In genomic region chrX:116009348-116009747, GRCh38 we compare ENCODE assay signal across 17 cellular contexts.
DNase-seq lines count a peak whose midpoint lies in the region; ATAC-seq and TF ChIP-seq lines count a peak whose summit lies in the region.
"Had no signal": no experiment of that assay in that cellular context is flagged by ENCODE, and none has a peak within 500 bp of the region (broad histone marks: within the 10 kb centered on the region; RNA-seq: fewer than 3 reads in every experiment).

No MANE protein-coding gene starts in this region.

- no peaks in the 10 kb centered on the region for H3K27me3 ChIP-seq in KMS-11 (ENCODE audit: insufficient read depth, low read depth)
- no peaks in the 10 kb centered on the region for H3K27me3 ChIP-seq in lung (ENCODE audit: control insufficient read depth, insufficient read depth)
- H3K27me3 ChIP-seq: cardiac muscle cell had no signal

- H2AFZ ChIP-seq in KMS-11 (ENCODE audit: low read depth), result peak overlapping the region; percentile 62
- H2AFZ ChIP-seq: parathyroid adenoma, PC-9 had no signal

- TF ChIP-seq CTCF in KMS-11 (conservative IDR thresholded peaks at IDR 0.05; ENCODE audit: low read depth, low read length) (no peak), lung (IDR thresholded peaks at IDR 0.05; ENCODE audit: control extremely low read depth, extremely low read depth) (no peak), Calu3 (IDR thresholded peaks at IDR 0.05; ENCODE audit: unreplicated experiment) (no peak)

- no peak overlapping the region for H3K27ac Mint-ChIP-seq in Calu3 (ENCODE audit: unreplicated experiment)
- H3K27ac Mint-ChIP-seq: activated CD8-positive, alpha-beta T cell treated with anti-CD3 and anti-CD28 coated beads for 36 hours; activated T-cell treated with anti-CD3 and anti-CD28 coated beads, Interleukin-2, amount 50 U/mL, for 72 hours had no signal

- peaks cover 9% of the 10 kb centered on the region for H3K27me3 Mint-ChIP-seq in Calu3 (ENCODE audit: unreplicated experiment)
- H3K27me3 Mint-ChIP-seq: activated CD8-positive, alpha-beta T cell treated with anti-CD3 and anti-CD28 coated beads for 36 hours had no signal

- no peaks in the 10 kb centered on the region for H3K79me2 ChIP-seq in KMS-11 (ENCODE audit: insufficient read depth, low read depth)
- H3K79me2 ChIP-seq: parathyroid adenoma had no signal

- 57 to 79% methylated on average over 1 of the region's 1 CpG for WGBS in lung, 2 donors

- no peak overlapping the region for H3K4me3 Mint-ChIP-seq in Calu3 (ENCODE audit: low read depth, unreplicated experiment)
- H3K4me3 Mint-ChIP-seq: activated CD8-positive, alpha-beta T cell treated with anti-CD3 and anti-CD28 coated beads for 36 hours; activated T-cell treated with anti-CD3 and anti-CD28 coated beads, Interleukin-2, amount 50 U/mL, for 72 hours had no signal

- intact Hi-C loops in Calu3 (cut with micrococcal nuclease; ENCODE audit: unreplicated experiment), result loop anchor here (10.0 kb wide), 1 partner anchor 175 kb away; no protein-coding TSS in a partner anchor

- H3K36me3 Mint-ChIP-seq in Calu3 (ENCODE audit: insufficient read depth, unreplicated experiment), result no peaks in the 10 kb centered on the region

- H3K9me3 ChIP-seq in lung (ENCODE audit: control insufficient read depth in 2 of 2, insufficient read depth in 1 of 2, low read length in 1 of 2), result peaks cover 0 to 3% of the 10 kb centered on the region in 2 donors

- no peaks in the 10 kb centered on the region for H4K20me1 ChIP-seq in KMS-11 (ENCODE audit: insufficient read depth)

- no peaks in the 10 kb centered on the region for H3K36me3 ChIP-seq in KMS-11 (ENCODE audit: insufficient read depth)
- no peaks in the 10 kb centered on the region for H3K36me3 ChIP-seq in lung (ENCODE audit: control insufficient read depth in 2 of 2, insufficient read depth in 2 of 2, low read length in 2 of 2)
- H3K36me3 ChIP-seq: cardiac muscle cell had no signal

- H3K27ac ChIP-seq in KMS-11 (peak overlapping the region; percentile 95), lung (ENCODE audit: low read depth in 1 of 2, low read length in 1 of 2) (no peak overlapping the region)
- H3K27ac ChIP-seq: cardiac muscle cell, parathyroid adenoma, PC-9 had no signal

- CTCF ChIA-PET in Calu3 (lab: Charles Lee), result no interaction called here

- H3K9me3 Mint-ChIP-seq in Calu3 (ENCODE audit: low read depth, unreplicated experiment), result peaks cover 8% of the 10 kb centered on the region

- ATAC-seq in GM18868 (IDR thresholded peaks at IDR 0.05; ENCODE audit: unreplicated experiment), result peak; percentile 0
- peak; percentile 1 for ATAC-seq in GM21723 (IDR thresholded peaks at IDR 0.05; ENCODE audit: unreplicated experiment)
- ATAC-seq in lung (ENCODE audit: insufficient read depth, low FRiP score), result peak; percentile 58
- ATAC-seq: activated CD8-positive, alpha-beta T cell treated with anti-CD3 and anti-CD28 coated beads for 36 hours; activated T-cell treated with anti-CD3 and anti-CD28 coated beads, Interleukin-2, amount 50 U/mL, for 72 hours; HCT116; stimulated activated naive CD8-positive, alpha-beta T cell treated with anti-CD3 and anti-CD28 coated beads, Interleukin-15, Interleukin-2, amounts not matched to agents 100 U/mL and 50 U/mL, for 24 hours had no signal

- H3K4me3 ChIP-seq in KMS-11 (IDR thresholded peaks at IDR 0.05; ENCODE audit: insufficient read depth, low read depth, low read length) (no peak overlapping the region), lung (no peak overlapping the region)
- H3K4me3 ChIP-seq: cardiac muscle cell, PC-9 had no signal

- H3K4me1 Mint-ChIP-seq in Calu3 (ENCODE audit: low read depth, unreplicated experiment), result peaks cover 20% of the 10 kb centered on the region

- no peak for DNase-seq in lung (ENCODE audit: low spot score)
- DNase-seq in RKO (ENCODE audit: low spot score), result no peak
- no peak for DNase-seq in T-helper 2 cell
- DNase-seq in Calu3, result no peak
- no peak for DNase-seq in foreskin melanocyte
- DNase-seq: activated CD8-positive, alpha-beta T cell treated with anti-CD3 and anti-CD28 coated beads for 36 hours; activated T-cell treated with anti-CD3 and anti-CD28 coated beads, Interleukin-2, amount 50 U/mL, for 72 hours; NCI-H1694; NCI-H446 treated with DMSO at 0.1 percent for 48 hours; PC-9; stimulated activated naive CD8-positive, alpha-beta T cell treated with anti-CD3 and anti-CD28 coated beads, Interleukin-15, Interleukin-2, amounts not matched to agents 100 U/mL and 50 U/mL, for 24 hours had no signal

- peak overlapping the region; percentile 62 for H3K9ac ChIP-seq in KMS-11
- H3K9ac ChIP-seq: parathyroid adenoma had no signal

- H3K4me2 ChIP-seq in KMS-11, result peak overlapping the region; percentile 71
- H3K4me2 ChIP-seq: PC-9 had no signal

- H3K4me1 ChIP-seq in KMS-11 (ENCODE audit: low read depth, poor library complexity, severe bottlenecking) (peaks cover 55% of the 10 kb centered on the region), lung (ENCODE audit: control insufficient read depth in 2 of 2, insufficient read depth in 2 of 2, low read length in 2 of 2) (no peaks in the 10 kb centered on the region)
- H3K4me1 ChIP-seq: parathyroid adenoma had no signal

- no TSS peak for BruUV-seq in Calu3 (replicated peaks; lab: Mats Ljungman, UMichigan)

Comparison
In these comparisons a context has a peak if more than half of its experiments do, and no peak if none do; other contexts are left out.
1. ATAC-seq: peak in every context shown above with its lines; median percentile 58 in lung; 1 in GM21723; 0 in GM18868.